9 cellular contexts compared by ENCODE assay signal in the genomic region with DNA sequence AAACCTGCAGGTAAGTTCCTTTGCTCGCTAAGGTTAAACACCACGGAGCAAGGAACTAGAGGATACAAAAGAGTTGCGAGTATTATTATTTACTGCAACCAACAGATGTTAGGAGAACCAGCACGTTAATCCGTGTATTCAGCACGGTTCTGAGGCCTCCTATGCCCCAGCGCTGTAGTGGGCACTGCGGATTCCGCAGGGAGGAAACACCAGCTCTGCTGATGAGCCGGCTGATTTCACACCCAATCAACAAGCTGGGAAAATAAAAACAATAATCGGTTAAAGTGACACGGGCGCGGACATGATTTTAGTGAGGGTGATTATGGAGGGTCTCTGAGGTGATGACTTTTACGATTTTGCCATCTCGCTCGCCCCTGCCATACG. TPM values are rescaled to one million over a fixed set of nuclear protein-coding genes. Genes with fewer than 3 reads are reported as not detected.
DNase-seq lines count a peak whose midpoint lies in the region; ATAC-seq and TF ChIP-seq lines count a peak whose summit lies in the region.
"Had no signal": no experiment of that assay in that cellular context is flagged by ENCODE, and none has a peak within 500 bp of the region (broad histone marks: within the 10 kb centered on the region; RNA-seq: fewer than 3 reads in every experiment).

No MANE protein-coding gene starts in this region.

- H3K4me3 Mint-ChIP-seq in activated T-cell treated with anti-CD3 and anti-CD28 coated beads, Interleukin-2, amount 50 U/mL, for 72 hours, result peak overlapping the region; percentile 74 to 79
- peak overlapping the region; percentile 72 to 84 (median 76) for H3K4me3 Mint-ChIP-seq in brain

- peak overlapping the region; percentile 82 for H3K4me3 ChIP-seq in lower lobe of right lung
- H3K4me3 ChIP-seq in upper lobe of right lung, result peak overlapping the region; percentile 72

- H3K9me3 Mint-ChIP-seq in activated T-cell treated with anti-CD3 and anti-CD28 coated beads, Interleukin-2, amount 50 U/mL, for 72 hours, result no peaks in the 10 kb centered on the region
- H3K9me3 Mint-ChIP-seq in brain, result peaks cover 0 to 4% (median 0%) of the 10 kb centered on the region in 5 experiments

- H3K27ac Mint-ChIP-seq in activated T-cell treated with anti-CD3 and anti-CD28 coated beads, Interleukin-2, amount 50 U/mL, for 72 hours, result no peak overlapping the region
- peak overlapping the region in 4 of 5 experiments; percentile 25 to 79 (median 62) for H3K27ac Mint-ChIP-seq in brain

- DNase-seq in activated T-cell treated with anti-CD3 and anti-CD28 coated beads, Interleukin-2, amount 50 U/mL, for 72 hours, result no peak
- DNase-seq in activated T-cell treated with anti-CD3 and anti-CD28 coated beads for 4 hours, result no peak
- no peak for DNase-seq in lower lobe of right lung
- DNase-seq in upper lobe of right lung, result no peak
- no peak for DNase-seq in SW 1271 (lab: John Stamatoyannopoulos, UW)
- DNase-seq in NCI-H345 (lab: John Stamatoyannopoulos, UW), result no peak

- H3K27ac ChIP-seq in lower lobe of right lung, result peak overlapping the region; percentile 79
- peak overlapping the region; percentile 65 for H3K27ac ChIP-seq in upper lobe of right lung

- peaks cover 15% of the 10 kb centered on the region for H3K4me1 ChIP-seq in lower lobe of right lung
- H3K4me1 ChIP-seq in upper lobe of right lung, result peaks cover 18% of the 10 kb centered on the region

- peaks cover 21% of the 10 kb centered on the region for H3K27me3 Mint-ChIP-seq in activated T-cell treated with anti-CD3 and anti-CD28 coated beads, Interleukin-2, amount 50 U/mL, for 72 hours (ENCODE audit: low read depth)
- H3K27me3 Mint-ChIP-seq in brain, result peaks cover 6% of the 10 kb centered on the region

- H3K27me3 ChIP-seq in lower lobe of right lung (ENCODE audit: low read depth), result no peaks in the 10 kb centered on the region
- no peaks in the 10 kb centered on the region for H3K27me3 ChIP-seq in upper lobe of right lung

- intact Hi-C loops in lower lobe of right lung (cut with DNase I), result no loop called here
- intact Hi-C loops in upper lobe of right lung (cut with DNase I), result no loop called here

- H3K4me1 Mint-ChIP-seq in activated T-cell treated with anti-CD3 and anti-CD28 coated beads, Interleukin-2, amount 50 U/mL, for 72 hours (ENCODE audit: low read depth), result peaks cover 8% of the 10 kb centered on the region
- H3K4me1 Mint-ChIP-seq in brain, result peaks cover 36% of the 10 kb centered on the region

- no peaks in the 10 kb centered on the region for H3K36me3 Mint-ChIP-seq in activated T-cell treated with anti-CD3 and anti-CD28 coated beads, Interleukin-2, amount 50 U/mL, for 72 hours (ENCODE audit: insufficient read depth in 2 of 2)
- no peaks in the 10 kb centered on the region for H3K36me3 Mint-ChIP-seq in brain

- ATAC-seq in activated T-cell treated with anti-CD3 and anti-CD28 coated beads, Interleukin-2, amount 50 U/mL, for 72 hours (replicated peaks in 1 of 2), result no peak
- ATAC-seq in lower lobe of right lung (no peak), upper lobe of right lung (no peak), GM21786 (IDR thresholded peaks at IDR 0.05; ENCODE audit: unreplicated experiment) (no peak)

- no peak for TF ChIP-seq CTCF in brain (conservative IDR thresholded peaks at IDR 0.05)
- TF ChIP-seq CTCF in lower lobe of right lung (IDR thresholded peaks at IDR 0.05), result no peak
- no peak for TF ChIP-seq CTCF in upper lobe of right lung (IDR thresholded peaks at IDR 0.05)

- H3K9me3 ChIP-seq in lower lobe of right lung (no peaks in the 10 kb centered on the region), upper lobe of right lung (no peaks in the 10 kb centered on the region)

- H3K36me3 ChIP-seq in lower lobe of right lung (no peaks in the 10 kb centered on the region), upper lobe of right lung (no peaks in the 10 kb centered on the region)

RNA-seq across cellular contexts. Expression of a gene that starts 0.7 kb away (rescaled TPM):
- 1 to 10 TPM; 2.3 to 4.6 TPM for total RNA-seq in activated T-cell treated with anti-CD3 and anti-CD28 coated beads, Interleukin-2, amount 50 U/mL, for 72 hours
- 2.4 TPM for polyA plus RNA-seq in brain (ENCODE audit: insufficient read depth, low read depth, low replicate concordance)
- total RNA-seq in lower lobe of right lung (10.2 TPM), upper lobe of right lung (9.2 TPM)

RNA-seq across cellular contexts. Expression of a gene that starts 37.0 kb away (rescaled TPM):
- total RNA-seq in activated T-cell treated with anti-CD3 and anti-CD28 coated beads, Interleukin-2, amount 50 U/mL, for 72 hours, result not detected
- polyA plus RNA-seq in brain (ENCODE audit: insufficient read depth, low read depth, low replicate concordance), result not detected
- not detected for total RNA-seq in lower lobe of right lung
- not detected for total RNA-seq in upper lobe of right lung
- total RNA-seq: renal cortical epithelial cell had no signal
